11 cellular contexts compared by ENCODE assay signal in genomic region chr22:46104170-46104880, GRCh38. TPM values are rescaled to one million over a fixed set of nuclear protein-coding genes. Genes with fewer than 3 reads are reported as not detected.
DNase-seq lines count a peak whose midpoint lies in the region; ATAC-seq and TF ChIP-seq lines count a peak whose summit lies in the region.
"Had no signal": no experiment of that assay in that cellular context is flagged by ENCODE, and none has a peak within 500 bp of the region (broad histone marks: within the 10 kb centered on the region; RNA-seq: fewer than 3 reads in every experiment).

No MANE protein-coding gene starts in this region.

- intact Hi-C loops in left cardiac atrium (cut with DNase I) (no loop called here), psoas muscle (cut with DNase I) (loop anchor here in 1 of 2 donors (2.0 kb wide), 1 partner anchor 14 kb away; no protein-coding TSS in a partner anchor)

- ATAC-seq in left cardiac atrium (peak; percentile 1 to 16), psoas muscle (peak; percentile 12 to 28 (median 25))

- peaks cover 81% of the 10 kb centered on the region for H3K4me1 ChIP-seq in psoas muscle

- no peaks in the 10 kb centered on the region for H3K36me3 Mint-ChIP-seq in endothelial cell (ENCODE audit: low read depth, unreplicated experiment)

- peak overlapping the region; percentile 95 for H3K27ac ChIP-seq in angular gyrus (ENCODE audit: low read depth, low read length)
- H3K27ac ChIP-seq in psoas muscle: peak overlapping the region; percentile 93

- no peaks in the 10 kb centered on the region for H3K9me3 ChIP-seq in psoas muscle

- H3K27ac Mint-ChIP-seq in endothelial cell (ENCODE audit: unreplicated experiment): no peak overlapping the region

- TF ChIP-seq CTCF in psoas muscle (IDR thresholded peaks at IDR 0.05): no peak
- TF ChIP-seq CTCF in endothelial cell (IDR thresholded peaks at IDR 0.05; ENCODE audit: unreplicated experiment): no peak

- peak overlapping the region; percentile 38 for H3K4me3 ChIP-seq in psoas muscle

- DNase-seq in Ammon's horn (ENCODE audit: low spot score) (peak; percentile 75), left cardiac atrium (no peak), psoas muscle (peak in 1 of 2 donors; percentile 70), HEK293T (ENCODE audit: extremely low spot score) (no peak), endothelial cell (ENCODE audit: low spot score) (no peak), COLO829 (ENCODE audit: low spot score) (no peak), NCI-H1092 (lab: John Stamatoyannopoulos, UW) (no peak)
- DNase-seq: NCI-H748 treated with DMSO at 0.1 percent for 48 hours, T1000 had no signal

- H3K4me3 Mint-ChIP-seq in endothelial cell (ENCODE audit: unreplicated experiment): no peak overlapping the region
- H3K4me3 Mint-ChIP-seq: central memory CD8-positive, alpha-beta T cell had no signal

- no peaks in the 10 kb centered on the region for H3K27me3 ChIP-seq in psoas muscle (ENCODE audit: insufficient read depth in 3 of 3, low read length in 2 of 3)

- CTCF ChIA-PET in HEK293T (lab: Yijun Ruan, JAX): no interaction called here

- peaks cover 0 to 54% of the 10 kb centered on the region in 2 donors for H3K36me3 ChIP-seq in psoas muscle (ENCODE audit: insufficient read depth in 1 of 2, low read depth in 1 of 2)

- POLR2A ChIA-PET in HEK293T (lab: Yijun Ruan, JAX): no interaction called here

- H3K4me1 Mint-ChIP-seq in endothelial cell (ENCODE audit: unreplicated experiment): no peaks in the 10 kb centered on the region
- H3K4me1 Mint-ChIP-seq: central memory CD8-positive, alpha-beta T cell had no signal

- H3K27me3 Mint-ChIP-seq in endothelial cell (ENCODE audit: unreplicated experiment): peaks cover 6% of the 10 kb centered on the region
- H3K27me3 Mint-ChIP-seq: central memory CD8-positive, alpha-beta T cell had no signal

- no peaks in the 10 kb centered on the region for H3K9me3 Mint-ChIP-seq in endothelial cell (ENCODE audit: unreplicated experiment)
- H3K9me3 Mint-ChIP-seq: central memory CD8-positive, alpha-beta T cell had no signal

- WGBS in psoas muscle, 3 donors: 30 to 54% (median 37%) methylated on average over 27 to 40 of the region's 40 CpGs

TF ChIP-seq in HEK293T, 16 proteins besides CTCF, POLR2A, EP300 and RAD21:
- no peak for TF ChIP-seq ELF4 (IDR thresholded peaks at IDR 0.05)
- TF ChIP-seq TARDBP (IDR thresholded peaks at IDR 0.05): no peak
- TF ChIP-seq ARNT (IDR thresholded peaks at IDR 0.05): no peak
- no peak for TF ChIP-seq FOXM1 (IDR thresholded peaks at IDR 0.05; ENCODE audit: borderline replicate concordance)
- no peak for TF ChIP-seq L3MBTL2 (conservative IDR thresholded peaks at IDR 0.05)
- TF ChIP-seq ZNF384 (IDR thresholded peaks at IDR 0.05): no peak
- no peak for TF ChIP-seq NFRKB (IDR thresholded peaks at IDR 0.05)
TF ChIP-seq in HEK293T: peak in this region for 0.

RNA-seq across cellular contexts. Expression of gene PPARA, which starts 46.0 kb away (rescaled TPM):
- total RNA-seq in left cardiac atrium: 10 to 100 TPM; 49.6 to 66.2 TPM
- 10 to 100 TPM; 37.3 to 55.8 (median 46.2) TPM for total RNA-seq in psoas muscle
- 10 to 100 TPM; 11.0 to 30.6 (median 12.1) TPM for polyA plus RNA-seq in psoas muscle
- 12.6 TPM for total RNA-seq in endothelial cell (ENCODE audit: unreplicated experiment)
